In genomic region chr2:38113036-38113435, GRCh38 we compare ENCODE assay signal across 29 cellular contexts. TPM values are rescaled to one million over a fixed set of nuclear protein-coding genes. Genes with fewer than 3 reads are reported as not detected.
"Had no signal": no experiment of that assay in that cellular context is flagged by ENCODE, and none has a peak within 500 bp of the region (broad histone marks: within the 10 kb centered on the region; RNA-seq: fewer than 3 reads in every experiment).

No MANE protein-coding gene starts in this region.

- H3K4me1 Mint-ChIP-seq: activated naive CD8-positive, alpha-beta T cell treated with anti-CD3 and anti-CD28 coated beads, Interleukin-2, amount 50 U/mL, for 24 hours had no signal

- DNase-seq: activated CD4-positive, alpha-beta memory T cell treated with anti-CD3 and anti-CD28 coated beads, Interleukin-2, amount 10 ng/mL, durations not matched to agents 7 days and 5 days; activated CD4-positive, alpha-beta T cell treated with anti-CD3 and anti-CD28 coated beads, Interleukin-2, amount 10 ng/mL, durations not matched to agents 24 days and 14 days; activated effector memory CD4-positive, alpha-beta T cell treated with anti-CD3 and anti-CD28 coated beads, Interleukin-2, amount 50 U/mL, for 16 hours; activated naive CD4-positive, alpha-beta T cell treated with anti-CD3 and anti-CD28 coated beads, Interleukin-2, amount 10 ng/mL, durations not matched to agents 7 days and 5 days; activated naive CD8-positive, alpha-beta T cell treated with anti-CD3 and anti-CD28 coated beads, Interleukin-2, amount 50 U/mL, for 24 hours; aorta; brain microvascular endothelial cell; central memory CD4-positive, alpha-beta T cell; effector memory CD4-positive, alpha-beta T cell; glutamatergic neuron; hippocampal formation; kidney glomerular epithelial cell; left lung; mucosa of descending colon; nucleus accumbens; small intestine; stimulated activated CD4-positive, alpha-beta T cell treated with anti-CD3 and anti-CD28 coated beads, Interleukin-2, amount 100 ng/mL, for 24 hours; stomach; uterus had no signal

- H3K27ac ChIP-seq: brain microvascular endothelial cell, stomach, suprapubic skin, VCaP had no signal

- ATAC-seq: activated CD4-positive, CD25-positive, alpha-beta regulatory T cell treated with anti-CD3 and anti-CD28 coated beads, Interleukin-2, amount 50 U/mL, for 24 hours; activated naive CD8-positive, alpha-beta T cell treated with anti-CD3 and anti-CD28 coated beads, Interleukin-2, amount 50 U/mL, for 24 hours; esophagus mucosa; left lung; mucosa of descending colon; sciatic nerve; stimulated activated memory B cell treated with anti-CD40 and anti-IgM and Interleukin-4, amounts not matched to agents 10 μg/mL and 1 μg/mL and 100 μg/mL, for 72 hours had no signal

- H3K36me3 Mint-ChIP-seq: activated naive CD4-positive, alpha-beta T cell treated with anti-CD3 and anti-CD28 coated beads, Interleukin-2, amount 10 ng/mL, durations not matched to agents 7 days and 5 days; stimulated activated memory B cell treated with anti-CD40 and anti-IgM and Interleukin-4, amounts not matched to agents 10 μg/mL and 1 μg/mL and 100 μg/mL, for 72 hours had no signal

- H3K27me3 ChIP-seq: brain microvascular endothelial cell, left lung, stomach, suprapubic skin, tibial nerve, uterus had no signal

- H3K27ac Mint-ChIP-seq: activated CD4-positive, alpha-beta memory T cell treated with anti-CD3 and anti-CD28 coated beads, Interleukin-2, amount 10 ng/mL, durations not matched to agents 7 days and 5 days; activated CD4-positive, alpha-beta T cell treated with anti-CD3 and anti-CD28 coated beads, Interleukin-2, amount 10 ng/mL, durations not matched to agents 24 days and 14 days; activated naive CD4-positive, alpha-beta T cell treated with anti-CD3 and anti-CD28 coated beads, Interleukin-2, amount 10 ng/mL, durations not matched to agents 7 days and 5 days; activated naive CD8-positive, alpha-beta T cell treated with anti-CD3 and anti-CD28 coated beads, Interleukin-2, amount 50 U/mL, for 24 hours; memory B cell; stimulated activated memory B cell treated with anti-CD40 and anti-IgM and Interleukin-4, amounts not matched to agents 10 μg/mL and 1 μg/mL and 100 μg/mL, for 72 hours had no signal

- H3K4me1 ChIP-seq: uterus had no signal

- H3K9me3 ChIP-seq: left lung, mucosa of descending colon, stomach, suprapubic skin, uterus had no signal

- H3K4me3 ChIP-seq: left lung, mucosa of descending colon, stomach, suprapubic skin, tibial nerve, uterus had no signal

- H3K9me3 Mint-ChIP-seq: activated CD4-positive, alpha-beta memory T cell treated with anti-CD3 and anti-CD28 coated beads, Interleukin-2, amount 10 ng/mL, durations not matched to agents 7 days and 5 days; activated naive CD4-positive, alpha-beta T cell treated with anti-CD3 and anti-CD28 coated beads, Interleukin-2, amount 10 ng/mL, durations not matched to agents 7 days and 5 days had no signal

- H3K4me3 Mint-ChIP-seq: activated CD4-positive, alpha-beta memory T cell treated with anti-CD3 and anti-CD28 coated beads, Interleukin-2, amount 10 ng/mL, durations not matched to agents 7 days and 5 days; activated CD4-positive, alpha-beta T cell treated with anti-CD3 and anti-CD28 coated beads, Interleukin-2, amount 10 ng/mL, durations not matched to agents 24 days and 14 days; activated naive CD4-positive, alpha-beta T cell treated with anti-CD3 and anti-CD28 coated beads, Interleukin-2, amount 10 ng/mL, durations not matched to agents 7 days and 5 days; activated naive CD8-positive, alpha-beta T cell treated with anti-CD3 and anti-CD28 coated beads, Interleukin-2, amount 50 U/mL, for 24 hours; memory B cell; stimulated activated memory B cell treated with anti-CD40 and anti-IgM and Interleukin-4, amounts not matched to agents 10 μg/mL and 1 μg/mL and 100 μg/mL, for 72 hours had no signal

- H3K36me3 ChIP-seq: brain microvascular endothelial cell, left lung, stomach, suprapubic skin, tibial nerve, uterus had no signal

RNA-seq across cellular contexts. Expression of gene CYP1B1, which starts 37.1 kb away (rescaled TPM):
- total RNA-seq: endothelial cell of umbilical vein had no signal
- polyA plus RNA-seq: neural cell had no signal
